8 cellular contexts compared by ENCODE assay signal in genomic region chr9:130433168-130433946, GRCh38. TPM values are rescaled to one million over a fixed set of nuclear protein-coding genes. Genes with fewer than 3 reads are reported as not detected.
DNase-seq lines count a peak whose midpoint lies in the region; ATAC-seq lines count a peak whose summit lies in the region.

No MANE protein-coding gene starts in this region.

- H3K36me3 ChIP-seq in iPS-15b (ENCODE audit: control insufficient read depth, insufficient read depth, low read length): peaks cover 4% of the 10 kb centered on the region

- H3K27ac Mint-ChIP-seq in activated naive CD8-positive, alpha-beta T cell treated with anti-CD3 and anti-CD28 coated beads, Interleukin-2, amount 50 U/mL, for 24 hours: no peak overlapping the region

- DNase-seq in EH (ENCODE audit: low read depth) (peak; percentile 65), NCI-H1105 treated with DMSO at 0.1 percent for 48 hours (lab: John Stamatoyannopoulos, UW) (peak; percentile 40), mucosa of gallbladder (ENCODE audit: low spot score) (no peak), HPDE6-E6E7 (ENCODE audit: extremely low spot score) (no peak)
- DNase-seq in activated naive CD8-positive, alpha-beta T cell treated with anti-CD3 and anti-CD28 coated beads, Interleukin-2, amount 50 U/mL, for 24 hours: peak; percentile 59
- peak; percentile 21 to 41 for DNase-seq in stimulated activated CD4-positive, alpha-beta T cell treated with anti-CD3 and anti-CD28 coated beads, Interleukin-2, amount 100 ng/mL, for 48 hours

- H3K27me3 ChIP-seq in iPS-15b (ENCODE audit: control insufficient read depth, insufficient read depth, low read length): peaks cover 22% of the 10 kb centered on the region

- peaks cover 40% of the 10 kb centered on the region for H3K27me3 Mint-ChIP-seq in activated naive CD8-positive, alpha-beta T cell treated with anti-CD3 and anti-CD28 coated beads, Interleukin-2, amount 50 U/mL, for 24 hours

- ATAC-seq in activated naive CD8-positive, alpha-beta T cell treated with anti-CD3 and anti-CD28 coated beads, Interleukin-2, amount 50 U/mL, for 24 hours: peak; percentile 74
- no peak for ATAC-seq in HG02642 (IDR thresholded peaks at IDR 0.05; ENCODE audit: poor library complexity, unreplicated experiment)

- no peaks in the 10 kb centered on the region for H3K9me3 ChIP-seq in iPS-15b (ENCODE audit: control insufficient read depth, insufficient read depth, low read length)

- H3K4me3 Mint-ChIP-seq in activated naive CD8-positive, alpha-beta T cell treated with anti-CD3 and anti-CD28 coated beads, Interleukin-2, amount 50 U/mL, for 24 hours: no peak overlapping the region

- no peaks in the 10 kb centered on the region for H3K4me1 Mint-ChIP-seq in activated naive CD8-positive, alpha-beta T cell treated with anti-CD3 and anti-CD28 coated beads, Interleukin-2, amount 50 U/mL, for 24 hours

- H3K36me3 Mint-ChIP-seq in activated naive CD8-positive, alpha-beta T cell treated with anti-CD3 and anti-CD28 coated beads, Interleukin-2, amount 50 U/mL, for 24 hours (ENCODE audit: low read depth): no peaks in the 10 kb centered on the region

- no peaks in the 10 kb centered on the region for H3K4me1 ChIP-seq in iPS-15b (ENCODE audit: control insufficient read depth, insufficient read depth, low read length)

- H3K9ac ChIP-seq in iPS-15b (ENCODE audit: low read depth, low read length): peak overlapping the region; percentile 47

- H3K9me3 Mint-ChIP-seq in activated naive CD8-positive, alpha-beta T cell treated with anti-CD3 and anti-CD28 coated beads, Interleukin-2, amount 50 U/mL, for 24 hours: no peaks in the 10 kb centered on the region

- H3K4me3 ChIP-seq in iPS-15b (ENCODE audit: low read depth, low read length): peak overlapping the region; percentile 60

RNA-seq across cellular contexts. Expression of gene ASS1, which starts 11.4 kb away (rescaled TPM):
- 166 TPM for total RNA-seq in mucosa of gallbladder

Comparison
In these comparisons a context has a peak if more than half of its experiments do, and no peak if none do; other contexts are left out.
1. DNase-seq: peak in EH (single experiment), NCI-H1105 treated with DMSO at 0.1 percent for 48 hours (single experiment), activated naive CD8-positive, alpha-beta T cell treated with anti-CD3 and anti-CD28 coated beads, Interleukin-2, amount 50 U/mL, for 24 hours (single experiment) and stimulated activated CD4-positive, alpha-beta T cell treated with anti-CD3 and anti-CD28 coated beads, Interleukin-2, amount 100 ng/mL, for 48 hours (2 of 2); none in mucosa of gallbladder (single experiment) and HPDE6-E6E7 (single experiment).